ENCODE assay signal across 8 cellular contexts in genomic region chr12:106342397-106343212, GRCh38. TPM values are rescaled to one million over a fixed set of nuclear protein-coding genes. Genes with fewer than 3 reads are reported as not detected.
DNase-seq lines count a peak whose midpoint lies in the region; ATAC-seq and TF ChIP-seq lines count a peak whose summit lies in the region.

No MANE protein-coding gene starts in this region.

- no peaks in the 10 kb centered on the region for H3K27me3 ChIP-seq in PC-9 (ENCODE audit: insufficient read depth, low read depth)
- H3K27me3 ChIP-seq in effector memory CD4-positive, alpha-beta T cell (replicated peaks; ENCODE audit: control insufficient read depth, insufficient read depth, low read length, poor library complexity, severe bottlenecking): no peaks in the 10 kb centered on the region

- H3K27me3 Mint-ChIP-seq in activated CD4-positive, alpha-beta memory T cell treated with anti-CD3 and anti-CD28 coated beads for 36 hours: no peaks in the 10 kb centered on the region

- POLR2A ChIA-PET in PC-9 (lab: Charles Lee; ENCODE audit: unreplicated experiment): interaction anchor here (0.6 to 0.8 kb wide), 2 partner anchors 47 to 1419 kb away, joined by 3 read pairs; no protein-coding TSS in a partner anchor
- POLR2A ChIA-PET in activated CD4-positive, alpha-beta memory T cell treated with anti-CD3 and anti-CD28 coated beads for 36 hours (lab: Charles Lee): no interaction called here

- no peaks in the 10 kb centered on the region; the same call in 1 of the 2 replicates for H3K9me3 ChIP-seq in PC-9 (ENCODE audit: insufficient read depth, low read depth)
- no peaks in the 10 kb centered on the region for H3K9me3 ChIP-seq in effector memory CD4-positive, alpha-beta T cell (ENCODE audit: control insufficient read depth, low read length)

- peaks cover 9% of the 10 kb centered on the region; the same call in 1 of the 2 replicates for H3K36me3 ChIP-seq in PC-9 (ENCODE audit: low read depth)
- peaks cover 39% of the 10 kb centered on the region for H3K36me3 ChIP-seq in effector memory CD4-positive, alpha-beta T cell (ENCODE audit: control insufficient read depth, insufficient read depth, low read length)

- H3K9me2 ChIP-seq in PC-9 (ENCODE audit: insufficient read depth): no peaks in the 10 kb centered on the region

- DNase-seq in AG08396 (ENCODE audit: low spot score) (peak; percentile 63), PC-9 (peak; percentile 29 to 77), fibroblast of pulmonary artery (ENCODE audit: low read depth) (peak; percentile 78), occipital lobe (lab: John Stamatoyannopoulos, UW) (peak; percentile 14)
- DNase-seq in activated CD4-positive, CD25-positive, alpha-beta regulatory T cell treated with anti-CD3 and anti-CD28 coated beads, Interleukin-2, amount 50 U/mL, for 72 hours: no peak
- no peak for DNase-seq in activated CD4-positive, alpha-beta memory T cell treated with anti-CD3 and anti-CD28 coated beads for 36 hours
- no peak for DNase-seq in effector memory CD4-positive, alpha-beta T cell

- no peak for ATAC-seq in HG03097 (IDR thresholded peaks at IDR 0.05; ENCODE audit: low FRiP score, unreplicated experiment)

- no peak overlapping the region for H3K27ac Mint-ChIP-seq in activated CD4-positive, alpha-beta memory T cell treated with anti-CD3 and anti-CD28 coated beads for 36 hours

- no peaks in the 10 kb centered on the region for H3K9me3 Mint-ChIP-seq in activated CD4-positive, alpha-beta memory T cell treated with anti-CD3 and anti-CD28 coated beads for 36 hours

- 0 out of 2 replicates have a peak overlapping the region, but pooled peaks have one; percentile 6 for H3K27ac ChIP-seq in PC-9
- H3K27ac ChIP-seq in effector memory CD4-positive, alpha-beta T cell (ENCODE audit: insufficient read depth, low read length, poor library complexity, severe bottlenecking): no peak overlapping the region

- intact Hi-C loops in PC-9 (cut with micrococcal nuclease; ENCODE audit: unreplicated experiment): loop anchor here (5.0 kb wide), 1 partner anchor 40 kb away; the partner anchor contains the start of gene TCP11L2
- intact Hi-C loops in activated CD4-positive, alpha-beta memory T cell treated with anti-CD3 and anti-CD28 coated beads for 36 hours (cut with micrococcal nuclease): no loop called here

- no peak overlapping the region for H3K4me3 Mint-ChIP-seq in activated CD4-positive, alpha-beta memory T cell treated with anti-CD3 and anti-CD28 coated beads for 36 hours

- H3K4me3 ChIP-seq in PC-9 (no peak overlapping the region; the same call in 1 of the 2 replicates), fibroblast of pulmonary artery (replicated peaks; ENCODE audit: low read depth, low read length) (peak overlapping the region; percentile 24)
- H3K4me3 ChIP-seq in effector memory CD4-positive, alpha-beta T cell (ENCODE audit: insufficient read depth, low read depth, low read length, poor library complexity, severe bottlenecking): no peak overlapping the region

- H3K4me1 ChIP-seq in PC-9 (replicated peaks; ENCODE audit: insufficient read depth): peaks cover 16% of the 10 kb centered on the region
- no peaks in the 10 kb centered on the region for H3K4me1 ChIP-seq in effector memory CD4-positive, alpha-beta T cell (ENCODE audit: control insufficient read depth, insufficient read depth, low read length, poor library complexity, severe bottlenecking)

- H3K4me2 ChIP-seq in PC-9: peak overlapping the region; percentile 61

- peaks cover 2% of the 10 kb centered on the region for H3K4me1 Mint-ChIP-seq in activated CD4-positive, alpha-beta memory T cell treated with anti-CD3 and anti-CD28 coated beads for 36 hours (ENCODE audit: low read depth)

- CTCF ChIA-PET in PC-9 (lab: Charles Lee): interaction anchor here (1.0 kb wide), 1 partner anchor 16 kb away, joined by 3 read pairs; no protein-coding TSS in a partner anchor
- CTCF ChIA-PET in activated CD4-positive, alpha-beta memory T cell treated with anti-CD3 and anti-CD28 coated beads for 36 hours (lab: Charles Lee): interaction anchor here (1.0 kb wide), 1 partner anchor 15 kb away, joined by 4 read pairs; the partner anchor contains the start of gene POLR3B

- H3K79me2 ChIP-seq in PC-9 (ENCODE audit: low read depth): no peaks in the 10 kb centered on the region

- TF ChIP-seq CTCF in PC-9 (conservative IDR thresholded peaks at IDR 0.05) (no peak), fibroblast of pulmonary artery (IDR thresholded peaks at IDR 0.05; ENCODE audit: low read length, missing control alignments) (no peak)

- H3K36me3 Mint-ChIP-seq in activated CD4-positive, alpha-beta memory T cell treated with anti-CD3 and anti-CD28 coated beads for 36 hours: peaks cover 18% of the 10 kb centered on the region

- no peak overlapping the region for H2AFZ ChIP-seq in PC-9

- BruUV-seq in PC-9 (replicated peaks; lab: Mats Ljungman, UMichigan): no TSS peak

- H3F3A ChIP-seq in PC-9 (ENCODE audit: insufficient read depth, low read depth): peaks cover 9% of the 10 kb centered on the region; the same call in 1 of the 2 replicates

- peaks cover 4% of the 10 kb centered on the region; the same call in 1 of the 2 replicates for H4K20me1 ChIP-seq in PC-9 (ENCODE audit: insufficient read depth)

RNA-seq across cellular contexts. Expression of gene POLR3B, which starts 14.9 kb away (rescaled TPM):
- total RNA-seq in PC-9 (2021): 8.4 and 12.9 TPM in 2 replicates
- 12.6 TPM for total RNA-seq in occipital lobe
- total RNA-seq in activated CD4-positive, alpha-beta memory T cell treated with anti-CD3 and anti-CD28 coated beads for 36 hours: 1 to 10 TPM; 6.2 to 7.3 TPM

RNA-seq across cellular contexts. Expression of gene TCP11L2, which starts 40.1 kb away (rescaled TPM):
- total RNA-seq in PC-9 (2021): 34.6 and 35.1 TPM in 2 replicates
- 39.8 TPM for total RNA-seq in occipital lobe
- total RNA-seq in activated CD4-positive, alpha-beta memory T cell treated with anti-CD3 and anti-CD28 coated beads for 36 hours: 10 to 100 TPM in 1 of 2 experiments, 1 to 10 TPM in 1; 8.8 to 10.3 TPM

Comparison
In these comparisons a context has a peak if more than half of its experiments do, and no peak if none do; other contexts are left out.
1. DNase-seq: peak in AG08396 (single experiment), PC-9 (2 of 2), fibroblast of pulmonary artery (single experiment) and occipital lobe (single experiment); none in activated CD4-positive, CD25-positive, alpha-beta regulatory T cell treated with anti-CD3 and anti-CD28 coated beads, Interleukin-2, amount 50 U/mL, for 72 hours (single experiment), activated CD4-positive, alpha-beta memory T cell treated with anti-CD3 and anti-CD28 coated beads for 36 hours (single experiment) and effector memory CD4-positive, alpha-beta T cell (0 of 3).